ENCODE assay signal across 10 cellular contexts in the genomic region with DNA sequence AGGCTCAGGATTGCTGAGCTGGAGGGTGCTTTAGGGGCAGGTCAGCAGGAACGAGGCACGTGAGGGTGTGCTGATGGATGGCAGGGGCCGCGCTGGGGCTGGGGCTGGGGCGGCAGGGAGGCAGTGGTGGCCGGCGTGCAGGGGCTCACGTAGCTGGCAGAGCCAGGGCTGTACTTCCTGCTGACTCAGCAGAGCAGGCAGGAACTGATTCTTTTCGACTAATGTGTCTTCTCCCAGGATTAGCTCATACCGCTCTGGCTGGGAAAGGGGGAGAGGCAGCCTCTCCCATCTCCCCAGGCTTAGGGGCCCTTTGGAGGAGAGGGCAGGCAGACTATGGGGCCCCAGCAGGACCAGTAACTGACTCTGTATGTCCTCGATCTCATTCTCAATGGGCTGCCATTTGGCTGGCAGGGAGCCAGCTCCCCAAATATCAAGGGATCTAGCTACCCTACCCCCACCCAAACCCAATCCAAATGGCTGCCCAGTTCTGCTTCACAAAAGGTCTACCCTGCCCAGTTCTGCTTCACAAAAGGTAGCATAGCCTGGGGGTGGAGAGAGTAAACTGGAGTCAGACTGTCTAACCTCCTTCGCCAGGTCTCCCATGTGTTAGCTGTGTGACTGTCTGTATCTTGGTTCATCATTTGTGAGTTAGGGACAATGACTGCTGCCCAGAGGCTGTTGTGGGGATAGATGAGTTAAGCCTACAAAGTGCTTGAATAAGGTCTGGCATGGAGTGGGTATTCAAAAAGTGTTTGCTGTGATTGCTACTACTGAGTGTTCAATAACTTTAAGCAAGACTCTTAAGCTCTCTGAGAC.
DNase-seq lines count a peak whose midpoint lies in the region; ATAC-seq and TF ChIP-seq lines count a peak whose summit lies in the region.
"Had no signal": no experiment of that assay in that cellular context is flagged by ENCODE, and none has a peak within 500 bp of the region (broad histone marks: within the 10 kb centered on the region; RNA-seq: fewer than 3 reads in every experiment).

No MANE protein-coding gene starts in this region.

- H3K4me1 Mint-ChIP-seq in activated naive CD8-positive, alpha-beta T cell treated with anti-CD3 and anti-CD28 coated beads, Interleukin-2, amount 50 U/mL, for 24 hours = peaks cover 22% of the 10 kb centered on the region

- H3K27ac ChIP-seq in brain microvascular endothelial cell = no peak overlapping the region
- H3K27ac ChIP-seq: transverse colon had no signal

- no peaks in the 10 kb centered on the region for H3K36me3 Mint-ChIP-seq in activated naive CD8-positive, alpha-beta T cell treated with anti-CD3 and anti-CD28 coated beads, Interleukin-2, amount 50 U/mL, for 24 hours (ENCODE audit: low read depth)

- no peaks in the 10 kb centered on the region for H3K36me3 ChIP-seq in BE2C
- no peaks in the 10 kb centered on the region for H3K36me3 ChIP-seq in brain microvascular endothelial cell (replicated peaks)
- H3K36me3 ChIP-seq: transverse colon had no signal

- H3K4me3 ChIP-seq in BE2C (ENCODE audit: low read depth, low read length) = no peak overlapping the region
- H3K4me3 ChIP-seq in brain microvascular endothelial cell (ENCODE audit: low read depth, low read length) = no peak overlapping the region
- H3K4me3 ChIP-seq: transverse colon had no signal

- no peaks in the 10 kb centered on the region for H3K9me3 ChIP-seq in BE2C
- H3K9me3 ChIP-seq: transverse colon had no signal

- in situ Hi-C loops in brain microvascular endothelial cell (cut with HindIII; ENCODE audit: low pct_ligation_motif_present, low sequenced_read_pairs) = loop anchor here (25.0 kb wide), 1 partner anchor 146 kb away; no protein-coding TSS in a partner anchor

- TF ChIP-seq CTCF in BE2C (IDR thresholded peaks at IDR 0.05; ENCODE audit: low read depth, low read length) (peak; percentile 22; the same call in 1 of the 2 replicates), brain microvascular endothelial cell (IDR thresholded peaks at IDR 0.05; ENCODE audit: low read depth, low read length, missing control alignments) (no peak)

- H3K9me3 Mint-ChIP-seq in activated naive CD8-positive, alpha-beta T cell treated with anti-CD3 and anti-CD28 coated beads, Interleukin-2, amount 50 U/mL, for 24 hours = no peaks in the 10 kb centered on the region

- H3K4me3 Mint-ChIP-seq in activated naive CD8-positive, alpha-beta T cell treated with anti-CD3 and anti-CD28 coated beads, Interleukin-2, amount 50 U/mL, for 24 hours = peak overlapping the region; percentile 37

- H3K27me3 ChIP-seq in BE2C (no peaks in the 10 kb centered on the region), brain microvascular endothelial cell (replicated peaks) (no peaks in the 10 kb centered on the region)

- ATAC-seq in activated naive CD8-positive, alpha-beta T cell treated with anti-CD3 and anti-CD28 coated beads, Interleukin-2, amount 50 U/mL, for 24 hours = peak; percentile 53

- no peak for TF ChIP-seq EP300 in Ishikawa (IDR thresholded peaks at IDR 0.05; ENCODE audit: borderline replicate concordance)

- peaks cover 23% of the 10 kb centered on the region for H3K4me1 ChIP-seq in BE2C
- H3K4me1 ChIP-seq: transverse colon had no signal

- peaks cover 12% of the 10 kb centered on the region for H3K27me3 Mint-ChIP-seq in activated naive CD8-positive, alpha-beta T cell treated with anti-CD3 and anti-CD28 coated beads, Interleukin-2, amount 50 U/mL, for 24 hours

- no peak for TF ChIP-seq RAD21 in Ishikawa (IDR thresholded peaks at IDR 0.05; ENCODE audit: low read depth)

- DNase-seq in BE2C (peak; percentile 67), lung microvascular endothelial cell (ENCODE audit: low read depth in 2 of 2) (peak; percentile 35 to 41), brain microvascular endothelial cell (no peak), NCI-H2081 treated with DMSO at 0.1 percent for 48 hours (lab: John Stamatoyannopoulos, UW) (no peak), GM19240 (ENCODE audit: insufficient read length, low spot score) (no peak), NCI-H345 treated with DMSO at 0.1 percent for 48 hours (lab: John Stamatoyannopoulos, UW; ENCODE audit: unreplicated experiment) (no peak)
- DNase-seq in activated naive CD8-positive, alpha-beta T cell treated with anti-CD3 and anti-CD28 coated beads, Interleukin-2, amount 50 U/mL, for 24 hours = peak; percentile 65
- DNase-seq: activated effector memory CD4-positive, alpha-beta T cell treated with anti-CD3 and anti-CD28 coated beads, Interleukin-2, amount 50 U/mL, for 16 hours; transverse colon had no signal

- peak overlapping the region; percentile 57 for H3K27ac Mint-ChIP-seq in activated naive CD8-positive, alpha-beta T cell treated with anti-CD3 and anti-CD28 coated beads, Interleukin-2, amount 50 U/mL, for 24 hours

TF ChIP-seq in Ishikawa, 13 proteins besides CTCF, POLR2A, EP300 and RAD21:
- TF ChIP-seq, protein P1, sequence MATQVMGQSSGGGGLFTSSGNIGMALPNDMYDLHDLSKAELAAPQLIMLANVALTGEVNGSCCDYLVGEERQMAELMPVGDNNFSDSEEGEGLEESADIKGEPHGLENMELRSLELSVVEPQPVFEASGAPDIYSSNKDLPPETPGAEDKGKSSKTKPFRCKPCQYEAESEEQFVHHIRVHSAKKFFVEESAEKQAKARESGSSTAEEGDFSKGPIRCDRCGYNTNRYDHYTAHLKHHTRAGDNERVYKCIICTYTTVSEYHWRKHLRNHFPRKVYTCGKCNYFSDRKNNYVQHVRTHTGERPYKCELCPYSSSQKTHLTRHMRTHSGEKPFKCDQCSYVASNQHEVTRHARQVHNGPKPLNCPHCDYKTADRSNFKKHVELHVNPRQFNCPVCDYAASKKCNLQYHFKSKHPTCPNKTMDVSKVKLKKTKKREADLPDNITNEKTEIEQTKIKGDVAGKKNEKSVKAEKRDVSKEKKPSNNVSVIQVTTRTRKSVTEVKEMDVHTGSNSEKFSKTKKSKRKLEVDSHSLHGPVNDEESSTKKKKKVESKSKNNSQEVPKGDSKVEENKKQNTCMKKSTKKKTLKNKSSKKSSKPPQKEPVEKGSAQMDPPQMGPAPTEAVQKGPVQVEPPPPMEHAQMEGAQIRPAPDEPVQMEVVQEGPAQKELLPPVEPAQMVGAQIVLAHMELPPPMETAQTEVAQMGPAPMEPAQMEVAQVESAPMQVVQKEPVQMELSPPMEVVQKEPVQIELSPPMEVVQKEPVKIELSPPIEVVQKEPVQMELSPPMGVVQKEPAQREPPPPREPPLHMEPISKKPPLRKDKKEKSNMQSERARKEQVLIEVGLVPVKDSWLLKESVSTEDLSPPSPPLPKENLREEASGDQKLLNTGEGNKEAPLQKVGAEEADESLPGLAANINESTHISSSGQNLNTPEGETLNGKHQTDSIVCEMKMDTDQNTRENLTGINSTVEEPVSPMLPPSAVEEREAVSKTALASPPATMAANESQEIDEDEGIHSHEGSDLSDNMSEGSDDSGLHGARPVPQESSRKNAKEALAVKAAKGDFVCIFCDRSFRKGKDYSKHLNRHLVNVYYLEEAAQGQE (IDR thresholded peaks at IDR 0.05; ENCODE audit: low read depth) = no peak
- peak; percentile 47 for TF ChIP-seq NFIC (IDR thresholded peaks at IDR 0.05)

Comparison
In these comparisons a context has a peak if more than half of its experiments do, and no peak if none do; other contexts are left out.
1. DNase-seq: peak in BE2C (single experiment), activated naive CD8-positive, alpha-beta T cell treated with anti-CD3 and anti-CD28 coated beads, Interleukin-2, amount 50 U/mL, for 24 hours (single experiment) and lung microvascular endothelial cell (2 of 2); none in brain microvascular endothelial cell (single experiment), NCI-H2081 treated with DMSO at 0.1 percent for 48 hours (single experiment), GM19240 (single experiment) and NCI-H345 treated with DMSO at 0.1 percent for 48 hours (single experiment).